In genomic region chr3:12556243-12556722, GRCh38 we compare ENCODE assay signal across 8 cellular contexts. TPM values are rescaled to one million over a fixed set of nuclear protein-coding genes. Genes with fewer than 3 reads are reported as not detected.
DNase-seq lines count a peak whose midpoint lies in the region; ATAC-seq and TF ChIP-seq lines count a peak whose summit lies in the region.

No MANE protein-coding gene starts in this region.

- no peak for TF ChIP-seq POLR2A in HCT116 (IDR thresholded peaks at IDR 0.05; ENCODE audit: borderline replicate concordance, extremely low read depth, insufficient read depth, insufficient read length)

- peaks cover 44% of the 10 kb centered on the region for H3K79me2 ChIP-seq in HCT116 (ENCODE audit: insufficient read depth, low read length)

- peak; percentile 2 for ATAC-seq in HCT116
- ATAC-seq in T-cell (replicated peaks in 1 of 4) = no peak
- ATAC-seq in left colon = no peak
- ATAC-seq in HG03342 (IDR thresholded peaks at IDR 0.05; ENCODE audit: unreplicated experiment) = no peak

- H3K36me3 Mint-ChIP-seq in T-cell = no peaks in the 10 kb centered on the region

- peak overlapping the region; percentile 85 for H3K4me2 ChIP-seq in HCT116 (ENCODE audit: low read length)

- peaks cover 6% of the 10 kb centered on the region; the same call in 1 of the 2 replicates for H4K20me1 ChIP-seq in HCT116 (ENCODE audit: insufficient read depth)

- peak overlapping the region; percentile 64 to 88 for H3K27ac Mint-ChIP-seq in T-cell

- H2AFZ ChIP-seq in HCT116 (ENCODE audit: low read depth, low read length, poor library complexity, severe bottlenecking) = peak overlapping the region; percentile 96

- H3K4me3 Mint-ChIP-seq in T-cell = peak overlapping the region; percentile 81 to 95 (median 90)

- no peak for DNase-seq in HCT116 (ENCODE audit: low read depth, low spot score)
- DNase-seq in T-cell = peak in 1 of 34 experiments; percentile 8
- no peak for DNase-seq in foreskin fibroblast
- peak; percentile 5 for DNase-seq in retina
- no peak for DNase-seq in left colon
- no peak for DNase-seq in SIG-M5 (lab: John Stamatoyannopoulos, UW)
- DNase-seq in NCI-H2196 (lab: John Stamatoyannopoulos, UW; ENCODE audit: unreplicated experiment) = no peak

- peaks cover 24 to 34% of the 10 kb centered on the region in 2 donors for H3K27me3 Mint-ChIP-seq in T-cell

- CTCF ChIA-PET in HCT116 (lab: Charles Lee) = no interaction called here
- CTCF ChIA-PET in T-cell (lab: Charles Lee) = interaction anchor here (0.6 to 1.0 kb wide), 2 partner anchors 76 to 108 kb away, joined by 3 to 4 read pairs; no protein-coding TSS in a partner anchor

- TF ChIP-seq CTCF in HCT116 (IDR thresholded peaks at IDR 0.05 in 2 of 3, conservative IDR thresholded peaks at IDR 0.05 in 1 of 3; ENCODE audit: borderline replicate concordance in 1 of 3, insufficient read depth in 1 of 3, low read depth in 2 of 3, low read length in 2 of 3) (no peak), foreskin fibroblast (IDR thresholded peaks at IDR 0.05; ENCODE audit: low read depth, low read length) (no peak)

- POLR2A ChIA-PET in HCT116 (lab: Charles Lee) = no interaction called here
- POLR2A ChIA-PET in T-cell (lab: Charles Lee) = no interaction called here

- RAD21 ChIA-PET in HCT116 (lab: Charles Lee; ENCODE audit: low non-redundant PET in 1 of 2, low total read pairs in 2 of 2, uncharacterized antibody in 2 of 2, unreplicated experiment in 2 of 2) = no interaction called here

- H3K4me1 Mint-ChIP-seq in T-cell = peaks cover 49 to 59% (median 52%) of the 10 kb centered on the region in 3 donors

- peaks cover 3 to 20% of the 10 kb centered on the region in 2 experiments; a peak in 3 of 4 replicates for H3K4me1 ChIP-seq in HCT116 (ENCODE audit: control insufficient read depth in 1 of 2, insufficient read depth in 2 of 2, low read length in 2 of 2)

- TF ChIP-seq RAD21 in HCT116 (IDR thresholded peaks at IDR 0.05; ENCODE audit: low read depth) = no peak

- TSS peak; percentile 96 for BruUV-seq in HCT116 (replicated peaks; lab: Mats Ljungman, UMichigan)

- no peaks in the 10 kb centered on the region for H3K9me3 ChIP-seq in HCT116 (ENCODE audit: control insufficient read depth in 1 of 2, insufficient read depth in 1 of 2, low read depth in 1 of 2, low read length in 2 of 2)

- H3K4me3 ChIP-seq in HCT116 (replicated peaks in 1 of 2; ENCODE audit: low read depth in 1 of 2, low read length in 2 of 2) (peak overlapping the region; percentile 86 to 95), foreskin fibroblast (ENCODE audit: low read depth in 1 of 2, low read length in 2 of 2) (peak overlapping the region; percentile 80 to 93)

- no peaks in the 10 kb centered on the region for H3K36me3 ChIP-seq in HCT116 (ENCODE audit: control insufficient read depth in 1 of 2, insufficient read depth in 2 of 2, low read length in 2 of 2)

- no peaks in the 10 kb centered on the region for H3K27me3 ChIP-seq in HCT116 (ENCODE audit: insufficient read depth, low read length)

- peak overlapping the region; percentile 95 for H3K9ac ChIP-seq in HCT116 (ENCODE audit: low read length)

- H3K27ac ChIP-seq in HCT116 (ENCODE audit: low read depth, low read length) = peak overlapping the region; percentile 40

- intact Hi-C loops in HCT116 (cut with micrococcal nuclease) = loop anchor here (5.0 kb wide), 1 partner anchor 106 kb away; the partner anchor contains the start of gene RAF1
- intact Hi-C loops in left colon (cut with DNase I, micrococcal nuclease) = loop anchor here in 1 of 2 donors (5.0 to 10.0 kb wide), 2 partner anchors 106 to 1811 kb away; partner anchors contain the start of gene RAF1

- no peaks in the 10 kb centered on the region for H3K9me3 Mint-ChIP-seq in T-cell

- no peaks in the 10 kb centered on the region for H3K9me2 ChIP-seq in HCT116 (ENCODE audit: insufficient read depth)

TF ChIP-seq in HCT116, 20 proteins besides CTCF, POLR2A, EP300 and RAD21:
- TF ChIP-seq JUND (IDR thresholded peaks at IDR 0.05) (no peak), TCF7L2 (IDR thresholded peaks at IDR 0.05; ENCODE audit: borderline replicate concordance, extremely low read depth, insufficient read depth, insufficient read length) (no peak), ZBTB33 (IDR thresholded peaks at IDR 0.05; ENCODE audit: extremely low read depth, insufficient replicate concordance, low read length) (no peak), SRF (IDR thresholded peaks at IDR 0.05; ENCODE audit: low read depth) (no peak), ZNF274 (IDR thresholded peaks at IDR 0.05; ENCODE audit: low read depth, low read length) (no peak), YY1 (IDR thresholded peaks at IDR 0.05; ENCODE audit: extremely low read depth, insufficient replicate concordance, low read depth, low read length) (no peak), REST (IDR thresholded peaks at IDR 0.05; ENCODE audit: low read depth) (no peak), ZFX (IDR thresholded peaks at IDR 0.05) (no peak), CEBPB (IDR thresholded peaks at IDR 0.05; ENCODE audit: low read depth) (no peak), ELF1 (IDR thresholded peaks at IDR 0.05; ENCODE audit: borderline replicate concordance, low read depth) (no peak), SP1 (IDR thresholded peaks at IDR 0.05; ENCODE audit: low read depth) (no peak), POLR2AphosphoS5 (IDR thresholded peaks at IDR 0.05; ENCODE audit: low read depth, low read length) (no peak), CBX3 (IDR thresholded peaks at IDR 0.05; ENCODE audit: low read depth) (no peak), SIN3A (IDR thresholded peaks at IDR 0.05; ENCODE audit: low read depth) (no peak), EGR1 (IDR thresholded peaks at IDR 0.05; ENCODE audit: low read depth) (no peak), EZH2phosphoT487 (IDR thresholded peaks at IDR 0.05; ENCODE audit: borderline replicate concordance) (no peak), ATF3 (IDR thresholded peaks at IDR 0.05) (no peak), EZH2 (IDR thresholded peaks at IDR 0.05) (no peak), MAX (IDR thresholded peaks at IDR 0.05) (no peak)

RNA-seq across cellular contexts. Expression of gene MKRN2, which starts 0.6 kb away (rescaled TPM):
- total RNA-seq in HCT116 (2021; ENCODE audit: unreplicated experiment) (27.9 TPM), T-cell (10 to 100 TPM; 22.2 to 31.7 (median 27.5) TPM), left colon (10 to 100 TPM; 17.2 to 21.6 TPM)
- polyA plus RNA-seq in HCT116 (2012) = 22.8 and 23.2 TPM in 2 replicates

RNA-seq across cellular contexts. Expression of gene MKRN2OS, which starts 11.0 kb away (rescaled TPM):
- total RNA-seq in HCT116 (2021; ENCODE audit: unreplicated experiment) (not detected), T-cell (not detected), left colon (1 to 10 TPM; 4.4 to 6.9 TPM)
- 0.90 and 1.8 TPM in 2 replicates for polyA plus RNA-seq in HCT116 (2012)
